ENCODE assay signal across 14 cellular contexts in genomic region chr3:41148446-41148845, GRCh38. TPM values are rescaled to one million over a fixed set of nuclear protein-coding genes. Genes with fewer than 3 reads are reported as not detected.
DNase-seq lines count a peak whose midpoint lies in the region.
"Had no signal": no experiment of that assay in that cellular context is flagged by ENCODE, and none has a peak within 500 bp of the region (broad histone marks: within the 10 kb centered on the region; RNA-seq: fewer than 3 reads in every experiment).

No MANE protein-coding gene starts in this region.

- DNase-seq in Caki2 (ENCODE audit: low read depth) (peak; percentile 89), NCI-H2171 (lab: John Stamatoyannopoulos, UW) (peak; percentile 31), cerebellum (ENCODE audit: low spot score) (peak; percentile 42), myocyte (ENCODE audit: low read depth) (peak; percentile 29), NOMO-1 treated with dmso at 0.1 percent for 144 hours (lab: John Stamatoyannopoulos, UW; ENCODE audit: unreplicated experiment) (no peak), NCI-H2081 (lab: John Stamatoyannopoulos, UW) (no peak)
- DNase-seq in NK-92 treated with Interleukin-12 subunit alpha and Interleukin-12 subunit beta, amount 100 ng/mL, for 24 hours (lab: John Stamatoyannopoulos, UW): no peak
- no peak for DNase-seq in stimulated activated CD4-positive, alpha-beta T cell treated with anti-CD3 and anti-CD28 coated beads, Interleukin-15, amount 100 ng/mL, for 24 hours
- DNase-seq: activated CD4-positive, CD25-positive, alpha-beta regulatory T cell treated with anti-CD3 and anti-CD28 coated beads, Interleukin-2, amount 50 U/mL, for 72 hours; activated gamma-delta T cell; HFFc6; MM.1S; stimulated activated CD4-positive, alpha-beta T cell treated with anti-CD3 and anti-CD28 coated beads, Interleukin-2, amount 100 ng/mL, for 24 hours; T-helper 2 cell had no signal

- in situ Hi-C loops in Caki2 (cut with HindIII; ENCODE audit: low pct_unique_long_range_greater_than_20kb, low sequenced_read_pairs): no loop called here

RNA-seq across cellular contexts. Expression of gene CTNNB1, which starts 50.9 kb away (rescaled TPM):
- total RNA-seq in Caki2 (2014; rRNA removed; shearing (Covaris generic); ENCODE audit: low replicate concordance): 120 and 129 TPM in 2 replicates
- 906 TPM for total RNA-seq in cerebellum
- total RNA-seq in myocyte: 430 and 490 TPM in 2 replicates
- polyA plus RNA-seq in myocyte (2012): 361 TPM

Comparison
In these comparisons a context has a peak if more than half of its experiments do, and no peak if none do; other contexts are left out.
1. DNase-seq: peak in Caki2 (single experiment), NCI-H2171 (single experiment), cerebellum (single experiment) and myocyte (single experiment); none in NOMO-1 treated with dmso at 0.1 percent for 144 hours (single experiment), NK-92 treated with Interleukin-12 subunit alpha and Interleukin-12 subunit beta, amount 100 ng/mL, for 24 hours (single experiment), NCI-H2081 (0 of 2) and stimulated activated CD4-positive, alpha-beta T cell treated with anti-CD3 and anti-CD28 coated beads, Interleukin-15, amount 100 ng/mL, for 24 hours (single experiment).